ENCODE assay signal across 1 cellular context in the genomic region with DNA sequence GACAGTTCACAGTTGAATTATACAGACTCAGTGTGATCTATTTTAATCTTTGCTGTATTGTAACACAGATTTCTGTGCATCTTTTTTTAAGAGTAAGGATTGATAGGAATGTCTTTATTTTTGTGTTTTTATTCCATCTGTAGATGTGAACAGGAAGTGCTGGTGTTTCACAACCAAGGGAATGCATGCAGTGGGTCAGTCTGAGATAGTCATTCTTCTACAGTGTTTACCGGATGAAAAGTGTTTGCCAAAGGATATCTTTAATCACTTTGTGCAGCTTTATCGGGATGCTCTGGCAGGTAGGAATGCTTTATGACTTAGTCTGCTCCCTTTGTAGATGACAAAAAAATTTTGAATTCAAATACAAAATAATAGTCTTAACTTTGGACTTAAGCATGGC.
TF ChIP-seq lines count a peak whose summit lies in the region.

No MANE protein-coding gene starts in this region.

TF ChIP-seq in GM23338, 12 proteins besides CTCF, POLR2A, EP300 and RAD21:
- TF ChIP-seq, protein P1, sequence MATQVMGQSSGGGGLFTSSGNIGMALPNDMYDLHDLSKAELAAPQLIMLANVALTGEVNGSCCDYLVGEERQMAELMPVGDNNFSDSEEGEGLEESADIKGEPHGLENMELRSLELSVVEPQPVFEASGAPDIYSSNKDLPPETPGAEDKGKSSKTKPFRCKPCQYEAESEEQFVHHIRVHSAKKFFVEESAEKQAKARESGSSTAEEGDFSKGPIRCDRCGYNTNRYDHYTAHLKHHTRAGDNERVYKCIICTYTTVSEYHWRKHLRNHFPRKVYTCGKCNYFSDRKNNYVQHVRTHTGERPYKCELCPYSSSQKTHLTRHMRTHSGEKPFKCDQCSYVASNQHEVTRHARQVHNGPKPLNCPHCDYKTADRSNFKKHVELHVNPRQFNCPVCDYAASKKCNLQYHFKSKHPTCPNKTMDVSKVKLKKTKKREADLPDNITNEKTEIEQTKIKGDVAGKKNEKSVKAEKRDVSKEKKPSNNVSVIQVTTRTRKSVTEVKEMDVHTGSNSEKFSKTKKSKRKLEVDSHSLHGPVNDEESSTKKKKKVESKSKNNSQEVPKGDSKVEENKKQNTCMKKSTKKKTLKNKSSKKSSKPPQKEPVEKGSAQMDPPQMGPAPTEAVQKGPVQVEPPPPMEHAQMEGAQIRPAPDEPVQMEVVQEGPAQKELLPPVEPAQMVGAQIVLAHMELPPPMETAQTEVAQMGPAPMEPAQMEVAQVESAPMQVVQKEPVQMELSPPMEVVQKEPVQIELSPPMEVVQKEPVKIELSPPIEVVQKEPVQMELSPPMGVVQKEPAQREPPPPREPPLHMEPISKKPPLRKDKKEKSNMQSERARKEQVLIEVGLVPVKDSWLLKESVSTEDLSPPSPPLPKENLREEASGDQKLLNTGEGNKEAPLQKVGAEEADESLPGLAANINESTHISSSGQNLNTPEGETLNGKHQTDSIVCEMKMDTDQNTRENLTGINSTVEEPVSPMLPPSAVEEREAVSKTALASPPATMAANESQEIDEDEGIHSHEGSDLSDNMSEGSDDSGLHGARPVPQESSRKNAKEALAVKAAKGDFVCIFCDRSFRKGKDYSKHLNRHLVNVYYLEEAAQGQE (IDR thresholded peaks at IDR 0.05; ENCODE audit: unreplicated experiment): no peak
- TF ChIP-seq, protein P2, sequence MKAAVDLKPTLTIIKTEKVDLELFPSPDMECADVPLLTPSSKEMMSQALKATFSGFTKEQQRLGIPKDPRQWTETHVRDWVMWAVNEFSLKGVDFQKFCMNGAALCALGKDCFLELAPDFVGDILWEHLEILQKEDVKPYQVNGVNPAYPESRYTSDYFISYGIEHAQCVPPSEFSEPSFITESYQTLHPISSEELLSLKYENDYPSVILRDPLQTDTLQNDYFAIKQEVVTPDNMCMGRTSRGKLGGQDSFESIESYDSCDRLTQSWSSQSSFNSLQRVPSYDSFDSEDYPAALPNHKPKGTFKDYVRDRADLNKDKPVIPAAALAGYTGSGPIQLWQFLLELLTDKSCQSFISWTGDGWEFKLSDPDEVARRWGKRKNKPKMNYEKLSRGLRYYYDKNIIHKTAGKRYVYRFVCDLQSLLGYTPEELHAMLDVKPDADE (IDR thresholded peaks at IDR 0.05): no peak
- TF ChIP-seq STAT1 (IDR thresholded peaks at IDR 0.05; ENCODE audit: unreplicated experiment) (no peak), EZH2 (IDR thresholded peaks at IDR 0.05; ENCODE audit: low read depth, unreplicated experiment) (no peak), CREB1 (CRISPR knock-in tag; IDR thresholded peaks at IDR 0.05; ENCODE audit: low read depth) (no peak), JUNB (IDR thresholded peaks at IDR 0.05; ENCODE audit: unreplicated experiment) (no peak)
